In the genomic region with DNA sequence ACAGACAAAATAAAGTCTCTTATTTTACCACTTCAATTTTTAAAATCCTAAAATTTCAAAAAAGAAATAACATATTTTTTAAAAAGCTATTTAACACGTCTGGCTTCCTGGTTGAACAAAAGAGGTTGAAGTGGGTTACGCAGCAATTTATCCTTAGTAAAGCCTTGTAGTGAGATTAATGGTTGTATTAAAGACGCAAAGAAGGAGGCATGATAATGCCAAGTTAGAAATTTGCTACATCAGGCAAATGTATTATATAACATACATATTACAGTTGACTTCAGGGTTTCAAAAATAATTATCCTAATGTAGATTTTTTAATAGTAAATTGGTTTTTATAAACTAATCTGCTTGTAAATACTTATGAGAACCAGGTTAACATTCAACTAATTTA, we compare ENCODE assay signal across 8 cellular contexts. TPM values are rescaled to one million over a fixed set of nuclear protein-coding genes. Genes with fewer than 3 reads are reported as not detected.
DNase-seq lines count a peak whose midpoint lies in the region; TF ChIP-seq lines count a peak whose summit lies in the region.

No MANE protein-coding gene starts in this region.

- H3K4me1 ChIP-seq in effector memory CD4-positive, alpha-beta T cell (ENCODE audit: control insufficient read depth, insufficient read depth, low read length, poor library complexity, severe bottlenecking), result peaks cover 15% of the 10 kb centered on the region

- H3K4me3 ChIP-seq in effector memory CD4-positive, alpha-beta T cell (ENCODE audit: insufficient read depth, low read depth, low read length, poor library complexity, severe bottlenecking), result no peak overlapping the region

- peaks cover 32% of the 10 kb centered on the region for H3K4me1 Mint-ChIP-seq in osteocyte (ENCODE audit: unreplicated experiment)
- H3K4me1 Mint-ChIP-seq in immature natural killer cell, result peaks cover 34 to 35% of the 10 kb centered on the region in 2 donors

- H3K9me3 ChIP-seq in KOPT-K1 (ENCODE audit: insufficient read depth, low read length, poor library complexity, severe bottlenecking), result no peaks in the 10 kb centered on the region
- H3K9me3 ChIP-seq in effector memory CD4-positive, alpha-beta T cell (ENCODE audit: control insufficient read depth, low read length), result no peaks in the 10 kb centered on the region

- H3K27ac Mint-ChIP-seq in osteocyte (ENCODE audit: unreplicated experiment), result no peak overlapping the region
- H3K27ac Mint-ChIP-seq in immature natural killer cell, result peak overlapping the region in 1 of 6 donors; percentile 74

- H3K4me3 Mint-ChIP-seq in osteocyte (ENCODE audit: unreplicated experiment), result peak overlapping the region; percentile 33
- H3K4me3 Mint-ChIP-seq in immature natural killer cell, result no peak overlapping the region

- DNase-seq in DMS153 (lab: John Stamatoyannopoulos, UW), result peak; percentile 90
- no peak for DNase-seq in effector memory CD4-positive, alpha-beta T cell
- DNase-seq in osteocyte (ENCODE audit: extremely low spot score, unreplicated experiment), result no peak
- no peak for DNase-seq in putamen (ENCODE audit: low spot score)
- no peak for DNase-seq in activated gamma-delta T cell (lab: John Stamatoyannopoulos, UW)
- DNase-seq in immature natural killer cell, result no peak
- DNase-seq in COR-L47 (lab: John Stamatoyannopoulos, UW), result no peak

- peaks cover 24% of the 10 kb centered on the region for H3K36me3 ChIP-seq in KOPT-K1 (ENCODE audit: insufficient read depth, low read length)
- no peaks in the 10 kb centered on the region for H3K36me3 ChIP-seq in effector memory CD4-positive, alpha-beta T cell (ENCODE audit: control insufficient read depth, insufficient read depth, low read length)

- no peaks in the 10 kb centered on the region for H3K27me3 ChIP-seq in effector memory CD4-positive, alpha-beta T cell (replicated peaks; ENCODE audit: control insufficient read depth, insufficient read depth, low read length, poor library complexity, severe bottlenecking)

- H3K36me3 Mint-ChIP-seq in osteocyte (ENCODE audit: unreplicated experiment) (no peaks in the 10 kb centered on the region), immature natural killer cell (no peaks in the 10 kb centered on the region)

- TF ChIP-seq CTCF in osteocyte (IDR thresholded peaks at IDR 0.05), result no peak

- no peaks in the 10 kb centered on the region for H3K9me3 Mint-ChIP-seq in osteocyte (ENCODE audit: unreplicated experiment)
- no peaks in the 10 kb centered on the region for H3K9me3 Mint-ChIP-seq in immature natural killer cell

- H3K27ac ChIP-seq in KOPT-K1 (ENCODE audit: low read depth, low read length, poor library complexity, severe bottlenecking), result peak overlapping the region; percentile 67
- H3K27ac ChIP-seq in effector memory CD4-positive, alpha-beta T cell (ENCODE audit: insufficient read depth, low read length, poor library complexity, severe bottlenecking), result peak overlapping the region; percentile 90

- H3K27me3 Mint-ChIP-seq in osteocyte (ENCODE audit: unreplicated experiment) (no peaks in the 10 kb centered on the region), immature natural killer cell (ENCODE audit: low read depth in 3 of 3) (peaks cover 0 to 2% (median 0%) of the 10 kb centered on the region in 3 donors)

RNA-seq across cellular contexts. Expression of a gene that starts 35.3 kb away (rescaled TPM):
- total RNA-seq in osteocyte, result 68.5 and 76.0 TPM in 2 replicates
- polyA plus RNA-seq in immature natural killer cell, result 10 to 100 TPM in 1 of 3 donors, 1 to 10 TPM in 2; 4.8 to 15.9 (median 8.5) TPM
